Comparison of ENCODE assay signal across 19 cellular contexts in genomic region chr7:118259115-118259514, GRCh38. TPM values are rescaled to one million over a fixed set of nuclear protein-coding genes. Genes with fewer than 3 reads are reported as not detected.
A peak's percentile ranks its signal among the peaks of the same experiment; 100 is the strongest.
DNase-seq lines count a peak whose midpoint lies in the region; ATAC-seq, FAIRE-seq and TF ChIP-seq lines count a peak whose summit lies in the region.
"Had no signal": no experiment of that assay in that cellular context is flagged by ENCODE, and none has a peak within 500 bp of the region (broad histone marks: within the 10 kb centered on the region; RNA-seq: fewer than 3 reads in every experiment).

No MANE protein-coding gene starts in this region.

- no peak for TF ChIP-seq POLR2A in HepG2 (IDR thresholded peaks at IDR 0.05; ENCODE audit: insufficient read depth in 1 of 2, low read depth in 2 of 2, low read length in 2 of 2)

- H3K9me3 ChIP-seq in liver (ENCODE audit: control insufficient read depth in 4 of 4, low read length in 3 of 4) (no peaks in the 10 kb centered on the region), HepG2 (ENCODE audit: low read length) (no peaks in the 10 kb centered on the region), upper lobe of right lung (no peaks in the 10 kb centered on the region)
- H3K9me3 ChIP-seq: heart right ventricle had no signal

- H3K27ac ChIP-seq in liver (ENCODE audit: low read depth in 1 of 2, low read length in 2 of 2), result no peak overlapping the region
- H3K27ac ChIP-seq in HepG2 (ENCODE audit: extremely low read length, insufficient read depth, low read length), result no peak overlapping the region
- no peak overlapping the region for H3K27ac ChIP-seq in upper lobe of right lung
- H3K27ac ChIP-seq: cardiac muscle cell, epithelial cell of prostate, heart right ventricle had no signal

- no peak for FAIRE-seq in HepG2 (lab: Jason Lieb, UNC)

- no peak overlapping the region for H3K4me2 ChIP-seq in HepG2 (ENCODE audit: low read depth, low read length)

- TF ChIP-seq EP300 in HepG2 (IDR thresholded peaks at IDR 0.05; ENCODE audit: low read depth in 2 of 2, low read length in 2 of 2) (no peak), HepG2 (CRISPR knock-in tag; IDR thresholded peaks at IDR 0.05; ENCODE audit: borderline replicate concordance) (no peak)

- H3K9ac ChIP-seq in liver (ENCODE audit: low read depth in 1 of 2, low read length in 2 of 2) (no peak overlapping the region), HepG2 (ENCODE audit: insufficient read depth, low read depth, low read length) (no peak overlapping the region)

- intact Hi-C loops in HepG2 (cut with micrococcal nuclease; ENCODE audit: unreplicated experiment) (no loop called here), upper lobe of right lung (cut with DNase I) (no loop called here)

- no peaks in the 10 kb centered on the region for H3K79me2 ChIP-seq in HepG2 (ENCODE audit: insufficient read depth, low read length)

- ATAC-seq in HepG2 (no peak), upper lobe of right lung (no peak), GM18520 (IDR thresholded peaks at IDR 0.05; ENCODE audit: unreplicated experiment) (no peak)
- ATAC-seq: activated CD8-positive, alpha-beta memory T cell treated with anti-CD3 and anti-CD28 coated beads, Interleukin-2, amount 10 ng/mL, durations not matched to agents 7 days and 5 days; heart right ventricle; stimulated activated effector memory CD8-positive, alpha-beta T cell treated with anti-CD3 and anti-CD28 coated beads, Interleukin-12 subunit alpha, Interleukin-12 subunit beta, amount 100 ng/mL, for 72 hours had no signal

- in situ Hi-C loops in HepG2 (cut with HindIII; ENCODE audit: extremely low pct_ligation_motif_present, low pct_unique_long_range_greater_than_20kb), result no loop called here

- H3K4me1 ChIP-seq in liver (ENCODE audit: control insufficient read depth in 4 of 4, insufficient read depth in 4 of 4, low read length in 3 of 4) (no peaks in the 10 kb centered on the region), HepG2 (ENCODE audit: insufficient read depth, low read length) (no peaks in the 10 kb centered on the region), upper lobe of right lung (no peaks in the 10 kb centered on the region)
- H3K4me1 ChIP-seq: heart right ventricle had no signal

- TF ChIP-seq RAD21 in liver (IDR thresholded peaks at IDR 0.05) (peak; percentile 27 to 31), HepG2 (CRISPR knock-in tag; IDR thresholded peaks at IDR 0.05) (no peak)

- POLR2A ChIA-PET in HepG2 (lab: Yijun Ruan, JAX), result no interaction called here

- H3K36me3 ChIP-seq in liver (ENCODE audit: control insufficient read depth in 4 of 4, insufficient read depth in 3 of 4, low read depth in 1 of 4, low read length in 3 of 4), result no peaks in the 10 kb centered on the region
- H3K36me3 ChIP-seq in HepG2 (replicated peaks in 1 of 2; ENCODE audit: control insufficient read depth in 1 of 2, insufficient read depth in 2 of 2, low read length in 2 of 2), result no peaks in the 10 kb centered on the region
- no peaks in the 10 kb centered on the region for H3K36me3 ChIP-seq in upper lobe of right lung
- H3K36me3 ChIP-seq: cardiac muscle cell, heart right ventricle had no signal

- no peak overlapping the region for H2AFZ ChIP-seq in HepG2 (ENCODE audit: low read length)

- 91% methylated on average over 2 of the region's 2 CpGs for WGBS in liver
- 38% methylated on average over 2 of the region's 2 CpGs for WGBS in HepG2 (ENCODE audit: low lambda C conversion rate)

- no TSS peak for BruUV-seq in HepG2 (replicated peaks; lab: Mats Ljungman, UMichigan)

- TF ChIP-seq CTCF in liver (IDR thresholded peaks at IDR 0.05; ENCODE audit: low read depth, low read length, missing input control), result no peak
- TF ChIP-seq CTCF in HepG2 (CRISPR knock-in tag; IDR thresholded peaks at IDR 0.05), result no peak
- peak; percentile 22 for TF ChIP-seq CTCF in upper lobe of right lung (IDR thresholded peaks at IDR 0.05)

- no peaks in the 10 kb centered on the region for H4K20me1 ChIP-seq in HepG2 (ENCODE audit: insufficient read depth, low read length)

- no peak overlapping the region for H3K4me3 ChIP-seq in liver (ENCODE audit: low read depth in 1 of 3, low read length in 3 of 3)
- no peak overlapping the region for H3K4me3 ChIP-seq in HepG2 (replicated peaks in 1 of 3; ENCODE audit: insufficient read depth in 1 of 3, low read depth in 2 of 3, low read length in 3 of 3)
- no peak overlapping the region for H3K4me3 ChIP-seq in upper lobe of right lung
- H3K4me3 ChIP-seq: cardiac muscle cell, heart right ventricle had no signal

- CTCF ChIA-PET in HepG2 (lab: Yijun Ruan, JAX; ENCODE audit: low intra/inter-chr PET ratio, low total read pairs), result no interaction called here

- DNase-seq in HepG2 (ENCODE audit: low spot score) (no peak), NCI-H69 (lab: John Stamatoyannopoulos, UW) (peak; percentile 8), cerebellar cortex (ENCODE audit: low spot score) (peak; percentile 20), upper lobe of right lung (no peak), ureter (ENCODE audit: low spot score) (no peak)
- DNase-seq in stimulated activated CD4-positive, alpha-beta T cell treated with anti-CD3 and anti-CD28 coated beads, Interleukin-2, amount 100 ng/mL, for 48 hours, result no peak
- DNase-seq: activated CD8-positive, alpha-beta memory T cell treated with anti-CD3 and anti-CD28 coated beads, Interleukin-2, amount 10 ng/mL, durations not matched to agents 7 days and 5 days; GF-D8; heart right ventricle; NCI-H1417 treated with DMSO at 0.1 percent for 48 hours; retina; SIG-M5 had no signal

- H3K27me3 ChIP-seq in liver (ENCODE audit: control insufficient read depth in 4 of 4, insufficient read depth in 4 of 4, low read length in 3 of 4), result no peaks in the 10 kb centered on the region
- H3K27me3 ChIP-seq in HepG2 (ENCODE audit: control insufficient read depth in 1 of 2, insufficient read depth in 2 of 2, low read length in 2 of 2), result no peaks in the 10 kb centered on the region
- no peaks in the 10 kb centered on the region for H3K27me3 ChIP-seq in upper lobe of right lung
- H3K27me3 ChIP-seq: cardiac muscle cell, heart right ventricle had no signal

TF ChIP-seq in liver, 16 proteins besides CTCF, POLR2A, EP300 and RAD21 (continues in another document):
- TF ChIP-seq HNF4A (conservative IDR thresholded peaks at IDR 0.05), result no peak
- no peak for TF ChIP-seq RXRA (IDR thresholded peaks at IDR 0.05)
- no peak for TF ChIP-seq TAF1 (conservative IDR thresholded peaks at IDR 0.05)

TF ChIP-seq in HepG2, 621 proteins besides CTCF, POLR2A, EP300 and RAD21:
- no peak for TF ChIP-seq HOXA7 (CRISPR knock-in tag; IDR thresholded peaks at IDR 0.05)
- TF ChIP-seq ZFP41 (CRISPR knock-in tag; IDR thresholded peaks at IDR 0.05; ENCODE audit: borderline replicate concordance), result no peak
- TF ChIP-seq PBX2 (CRISPR knock-in tag; IDR thresholded peaks at IDR 0.05), result no peak
- no peak for TF ChIP-seq ZNF567 (CRISPR knock-in tag; IDR thresholded peaks at IDR 0.05; ENCODE audit: borderline replicate concordance)
- no peak for TF ChIP-seq ZNF44 (CRISPR knock-in tag; IDR thresholded peaks at IDR 0.05)
- TF ChIP-seq ZNF234 (CRISPR knock-in tag; conservative IDR thresholded peaks at IDR 0.05), result no peak
- no peak for TF ChIP-seq SUZ12 (IDR thresholded peaks at IDR 0.05; ENCODE audit: low read depth, low read length)
- TF ChIP-seq ASH2L (IDR thresholded peaks at IDR 0.05; ENCODE audit: insufficient read length, low read depth, low read length), result no peak
- no peak for TF ChIP-seq ZBTB42 (CRISPR knock-in tag; IDR thresholded peaks at IDR 0.05)
- no peak for TF ChIP-seq SMC3 (IDR thresholded peaks at IDR 0.05; ENCODE audit: low read length)

RNA-seq across cellular contexts. Expression of gene ANKRD7, which starts 34.6 kb away (rescaled TPM):
- total RNA-seq in liver, result under 1 TPM in 1 of 2 donors, not detected in 1; 0.42 TPM
- not detected for polyA plus RNA-seq in liver
- not detected in 2 replicates for total RNA-seq in HepG2 (2016; rRNA removed; fragmentation: Illumina TruSeq; extraction: Trizol)
- total RNA-seq in HepG2 (2016; cell fraction: cytosol; rRNA removed; fragmentation: Illumina TruSeq; extraction: Trizol; ENCODE audit: low read depth), result not detected in 2 replicates
- not detected in 2 replicates for total RNA-seq in HepG2 (2016; cell fraction: insoluble cytoplasmic fraction; rRNA removed; fragmentation: Illumina TruSeq; extraction: Trizol)
- total RNA-seq in HepG2 (2016; cell fraction: membrane; rRNA removed; fragmentation: Illumina TruSeq; extraction: Trizol), result not detected in 2 replicates
- total RNA-seq in HepG2 (2016; cell fraction: nucleus; rRNA removed; fragmentation: Illumina TruSeq; extraction: Trizol), result not detected in 2 replicates
- not detected in 2 replicates for polyA plus RNA-seq in HepG2 (2011; rRNA removed)
- polyA plus RNA-seq in HepG2 (2011; cell fraction: cytosol; rRNA removed), result not detected in 2 replicates
- not detected in 2 replicates for polyA plus RNA-seq in HepG2 (2011; cell fraction: nucleus; rRNA removed)
- not detected in 2 replicates for polyA plus RNA-seq in HepG2 (2012)
- not detected in 2 replicates for polyA plus RNA-seq in HepG2 (2016; cell fraction: cytosol; fragmentation: Illumina TruSeq; extraction: Trizol; ENCODE audit: low read depth)
- not detected in 2 replicates for polyA plus RNA-seq in HepG2 (2016; cell fraction: insoluble cytoplasmic fraction; fragmentation: Illumina TruSeq; extraction: Trizol; ENCODE audit: low read depth)
- polyA plus RNA-seq in HepG2 (2016; cell fraction: membrane; fragmentation: Illumina TruSeq; extraction: Trizol; ENCODE audit: low read depth), result not detected in 2 replicates
- polyA plus RNA-seq in HepG2 (2016; cell fraction: nucleus; fragmentation: Illumina TruSeq; extraction: Trizol; ENCODE audit: insufficient read depth, low read depth), result not detected in 2 replicates
- polyA minus RNA-seq in HepG2 (2011; rRNA and poly(A)+ RNA removed; ENCODE audit: low replicate concordance), result not detected in 2 replicates
- not detected in 2 replicates for polyA minus RNA-seq in HepG2 (2011; cell fraction: cytosol; rRNA and poly(A)+ RNA removed)
- not detected in 2 replicates for polyA minus RNA-seq in HepG2 (2011; cell fraction: nucleus; rRNA and poly(A)+ RNA removed)
- not detected for total RNA-seq in upper lobe of right lung
- not detected for total RNA-seq in ureter
- total RNA-seq: HT-29 had no signal
- polyA plus RNA-seq: BJ, cardiac muscle cell had no signal

Comparison
In these comparisons a context has a peak if more than half of its experiments do, and no peak if none do; other contexts are left out.
1. DNase-seq: peak in NCI-H69 (single experiment) and cerebellar cortex (single experiment); none in HepG2 (single experiment), upper lobe of right lung (single experiment), stimulated activated CD4-positive, alpha-beta T cell treated with anti-CD3 and anti-CD28 coated beads, Interleukin-2, amount 100 ng/mL, for 48 hours (0 of 2) and ureter (single experiment).